Comparison of ENCODE assay signal across 31 cellular contexts in the genomic region with DNA sequence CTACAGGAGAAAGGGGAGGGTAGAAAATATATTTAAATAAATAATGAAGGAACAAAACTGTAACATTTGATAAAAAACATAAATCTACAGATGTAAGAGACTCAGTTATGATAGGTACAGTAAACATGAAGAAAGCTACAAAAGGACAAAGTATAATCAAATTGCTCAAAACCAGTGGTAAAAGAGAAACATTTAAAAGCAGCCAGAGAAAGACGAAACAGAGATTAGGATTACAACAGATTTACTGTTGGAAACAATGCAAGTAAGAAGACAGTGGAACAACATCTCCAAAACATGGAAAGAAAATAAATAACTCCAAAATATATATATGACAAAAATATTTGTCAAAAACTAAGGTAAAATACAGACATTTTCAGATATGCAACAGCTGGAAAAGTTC.
"Had no signal": no experiment of that assay in that cellular context is flagged by ENCODE, and none has a peak within 500 bp of the region (broad histone marks: within the 10 kb centered on the region; RNA-seq: fewer than 3 reads in every experiment).

No MANE protein-coding gene starts in this region.

- H3K36me3 ChIP-seq: neural progenitor cell, ovary, suprapubic skin, tibial artery, transverse colon, upper lobe of right lung, vagina had no signal

- H3K27ac ChIP-seq: neural progenitor cell, ovary, parathyroid adenoma, psoas muscle, skin epidermis, spleen, suprapubic skin, testis, tibial artery, transverse colon, upper lobe of right lung, vagina had no signal

- H3K9me3 ChIP-seq: ovary, psoas muscle, suprapubic skin, testis, tibial artery, upper lobe of right lung, vagina had no signal

- H3K4me1 Mint-ChIP-seq: natural killer cell; nephron; neural progenitor cell; stimulated activated naive CD8-positive, alpha-beta T cell treated with anti-CD3 and anti-CD28 coated beads, Interleukin-15, amount 100 ng/mL, for 72 hours had no signal

- DNase-seq: natural killer cell; occipital lobe; ovary; posterior cingulate gyrus; psoas muscle; right cardiac atrium; spleen; stimulated activated CD4-positive, alpha-beta T cell treated with anti-CD3 and anti-CD28 coated beads, Interleukin-12 subunit alpha, Interleukin-12 subunit beta, amount 100 ng/mL, for 4 hours; stimulated activated CD4-positive, alpha-beta T cell treated with anti-CD3 and anti-CD28 coated beads, Interleukin-1b, Interleukin-23, amount 100 ng/mL, for 48 hours; stimulated activated CD4-positive, alpha-beta T cell treated with anti-CD3 and anti-CD28 coated beads, Interleukin-4, amount 100 ng/mL, for 1 hour; stimulated activated CD4-positive, alpha-beta T cell treated with anti-CD3 and anti-CD28 coated beads, Interleukin-4, amount 100 ng/mL, for 4 hours; stimulated activated CD8-positive, alpha-beta memory T cell treated with anti-CD3 and anti-CD28 coated beads, Interleukin-4, amount 100 ng/mL, for 48 hours; stimulated activated naive CD4-positive, alpha-beta T cell; stimulated activated naive CD8-positive, alpha-beta T cell treated with anti-CD3 and anti-CD28 coated beads, Interleukin-15, amount 100 ng/mL, for 72 hours; stimulated activated naive CD8-positive, alpha-beta T cell treated with anti-CD3 and anti-CD28 coated beads, Interleukin-15, Interleukin-2, amounts not matched to agents 100 U/mL and 50 U/mL, for 24 hours; substantia nigra; testis; tibial artery; transverse colon; upper lobe of right lung had no signal

- H3K27me3 ChIP-seq: neural progenitor cell, ovary, spleen, suprapubic skin, testis, tibial artery, transverse colon, upper lobe of right lung, vagina had no signal

- H3K4me2 ChIP-seq: neural progenitor cell, smooth muscle cell had no signal

- H3K36me3 Mint-ChIP-seq: natural killer cell, type B pancreatic cell had no signal

- H2AFZ ChIP-seq: neural progenitor cell, parathyroid adenoma had no signal

- ATAC-seq: natural killer cell; psoas muscle; right cardiac atrium; sciatic nerve; stimulated activated memory B cell treated with anti-CD40 and anti-IgM and Interleukin-4, amounts not matched to agents 10 μg/mL and 1 μg/mL and 100 μg/mL, for 72 hours; stimulated activated naive CD8-positive, alpha-beta T cell treated with anti-CD3 and anti-CD28 coated beads, Interleukin-15, amount 100 ng/mL, for 72 hours; stimulated activated naive CD8-positive, alpha-beta T cell treated with anti-CD3 and anti-CD28 coated beads, Interleukin-15, Interleukin-2, amounts not matched to agents 100 U/mL and 50 U/mL, for 24 hours; upper lobe of right lung had no signal

- H3K27ac Mint-ChIP-seq: natural killer cell; nephron; neural progenitor cell; progenitor cell of endocrine pancreas; stimulated activated memory B cell treated with anti-CD40 and anti-IgM and Interleukin-4, amounts not matched to agents 10 μg/mL and 1 μg/mL and 100 μg/mL, for 72 hours; stimulated activated naive CD8-positive, alpha-beta T cell treated with anti-CD3 and anti-CD28 coated beads, Interleukin-15, amount 100 ng/mL, for 72 hours; type B pancreatic cell had no signal

- H3K4me1 ChIP-seq: neural progenitor cell, parathyroid adenoma, psoas muscle, suprapubic skin, testis, tibial artery, transverse colon, upper lobe of right lung, vagina had no signal

- H3K27me3 Mint-ChIP-seq: progenitor cell of endocrine pancreas; stimulated activated memory B cell treated with anti-CD40 and anti-IgM and Interleukin-4, amounts not matched to agents 10 μg/mL and 1 μg/mL and 100 μg/mL, for 72 hours; stimulated activated naive CD8-positive, alpha-beta T cell treated with anti-CD3 and anti-CD28 coated beads, Interleukin-15, amount 100 ng/mL, for 72 hours; type B pancreatic cell had no signal

- H3K4me3 ChIP-seq: neural progenitor cell, ovary, psoas muscle, skin epidermis, smooth muscle cell, spleen, suprapubic skin, testis, tibial artery, transverse colon, upper lobe of right lung, vagina had no signal

- H3K4me3 Mint-ChIP-seq: natural killer cell; nephron; neural progenitor cell; stimulated activated memory B cell treated with anti-CD40 and anti-IgM and Interleukin-4, amounts not matched to agents 10 μg/mL and 1 μg/mL and 100 μg/mL, for 72 hours; stimulated activated naive CD8-positive, alpha-beta T cell treated with anti-CD3 and anti-CD28 coated beads, Interleukin-15, amount 100 ng/mL, for 72 hours; type B pancreatic cell had no signal

- H3K9ac ChIP-seq: neural progenitor cell, parathyroid adenoma had no signal

- H3K79me2 ChIP-seq: parathyroid adenoma had no signal
